In the genomic region with DNA sequence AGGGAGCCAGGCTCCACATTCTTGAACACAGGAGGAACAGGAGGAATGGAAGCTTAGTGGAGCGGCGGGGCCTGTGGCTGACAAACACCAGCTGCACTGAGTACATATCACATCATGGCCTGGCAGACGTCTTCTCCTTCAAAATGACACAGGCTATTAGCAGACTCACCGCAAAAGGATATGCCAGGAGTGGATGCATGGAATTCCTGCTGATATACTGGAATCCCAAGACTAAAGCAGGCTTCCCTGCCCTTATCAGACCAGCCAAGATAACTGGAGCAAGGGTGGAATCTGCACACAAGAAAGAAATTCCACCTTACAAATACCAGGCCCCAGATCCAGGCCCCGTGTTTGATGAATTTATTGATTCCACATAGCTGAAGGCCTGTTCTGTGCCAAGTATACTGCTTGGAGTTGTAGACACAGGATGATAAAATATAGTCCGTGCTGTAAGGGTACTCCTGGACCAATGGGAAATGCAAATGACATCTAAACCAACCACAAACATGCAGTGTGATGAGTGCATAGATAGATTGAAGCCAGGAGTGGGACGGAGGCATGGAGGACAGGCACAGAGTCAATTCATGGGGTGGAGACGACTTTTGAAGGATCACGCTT, we compare ENCODE assay signal across 15 cellular contexts.
DNase-seq lines count a peak whose midpoint lies in the region; ATAC-seq and TF ChIP-seq lines count a peak whose summit lies in the region.
"Had no signal": no experiment of that assay in that cellular context is flagged by ENCODE, and none has a peak within 500 bp of the region (broad histone marks: within the 10 kb centered on the region; RNA-seq: fewer than 3 reads in every experiment).

No MANE protein-coding gene starts in this region.

- peak overlapping the region in 4 of 5 donors; percentile 1 to 44 (median 26) for H3K27ac ChIP-seq in stomach
- H3K27ac ChIP-seq in neuronal stem cell (replicated peaks; ENCODE audit: low read length): no peak overlapping the region
- H3K27ac ChIP-seq: suprapubic skin had no signal

- no peaks in the 10 kb centered on the region for H3K9me3 Mint-ChIP-seq in chondrocyte (ENCODE audit: low read depth)
- no peaks in the 10 kb centered on the region for H3K9me3 Mint-ChIP-seq in effector memory CD8-positive, alpha-beta T cell

- 44 to 55% (median 50%) methylated on average over 9 of the region's 9 CpGs for WGBS in stomach, 5 donors
- no CpG with 5 or more reads among the region's 9 CpGs for WGBS in neuronal stem cell (ENCODE audit: extremely low coverage in 2 of 2, insufficient read length in 2 of 2, insufficient replicate concordance in 1 of 2), 2 donors

- H3K36me3 Mint-ChIP-seq in chondrocyte (ENCODE audit: low read depth): no peaks in the 10 kb centered on the region
- H3K36me3 Mint-ChIP-seq in effector memory CD8-positive, alpha-beta T cell (ENCODE audit: insufficient read depth): no peaks in the 10 kb centered on the region

- no peak overlapping the region for H3K18ac ChIP-seq in neuronal stem cell (ENCODE audit: low read length)

- H2AK5ac ChIP-seq in neuronal stem cell (ENCODE audit: low read depth, low read length): no peak overlapping the region

- H3K27me3 Mint-ChIP-seq in chondrocyte (ENCODE audit: low read depth): peaks cover 2% of the 10 kb centered on the region
- H3K27me3 Mint-ChIP-seq in effector memory CD8-positive, alpha-beta T cell: peaks cover 0 to 13% of the 10 kb centered on the region in 2 donors

- no peak overlapping the region for H2BK12ac ChIP-seq in neuronal stem cell (ENCODE audit: low read length)

- no peak overlapping the region for H2BK5ac ChIP-seq in neuronal stem cell (ENCODE audit: low read length)

- no peak overlapping the region for H3K9ac ChIP-seq in neuronal stem cell (ENCODE audit: low read depth, low read length, poor library complexity)

- H3K4me1 Mint-ChIP-seq in chondrocyte (ENCODE audit: low read depth): peaks cover 15% of the 10 kb centered on the region
- no peaks in the 10 kb centered on the region for H3K4me1 Mint-ChIP-seq in effector memory CD8-positive, alpha-beta T cell (ENCODE audit: low read depth in 2 of 2)

- DNase-seq in G401 (ENCODE audit: low spot score) (peak; percentile 10), chondrocyte (ENCODE audit: low spot score) (no peak), left kidney (ENCODE audit: low read depth, low spot score) (peak; percentile 62), stomach (no peak), neuronal stem cell (ENCODE audit: low spot score) (no peak), H4 (ENCODE audit: low spot score) (no peak)
- no peak for DNase-seq in effector memory CD8-positive, alpha-beta T cell
- DNase-seq: activated naive CD4-positive, alpha-beta T cell treated with anti-CD3 and anti-CD28 coated beads, Interleukin-2, amount 50 U/mL, for 16 hours; effector memory CD4-positive, alpha-beta T cell; NCI-H1105; NCI-H82; nucleus accumbens; stimulated activated CD4-positive, alpha-beta T cell treated with anti-CD3 and anti-CD28 coated beads, Interleukin-4, amount 100 ng/mL, for 24 hours had no signal

- no peak for TF ChIP-seq POLR2A in stomach (IDR thresholded peaks at IDR 0.05)

- no peak overlapping the region for H3K23ac ChIP-seq in neuronal stem cell (ENCODE audit: low read depth, low read length, poor library complexity)

- H3K14ac ChIP-seq in neuronal stem cell (ENCODE audit: low read length): no peak overlapping the region

- no peak overlapping the region for H2BK120ac ChIP-seq in neuronal stem cell (ENCODE audit: low read depth, low read length)

- ATAC-seq in GM21737 (IDR thresholded peaks at IDR 0.05; ENCODE audit: unreplicated experiment): no peak
- ATAC-seq in effector memory CD8-positive, alpha-beta T cell (replicated peaks): no peak

- no peak overlapping the region for H2BK15ac ChIP-seq in neuronal stem cell (ENCODE audit: low read length)

- no peak overlapping the region for H3K4ac ChIP-seq in neuronal stem cell (ENCODE audit: low read length)

- H3K36me3 ChIP-seq in stomach (no peaks in the 10 kb centered on the region), neuronal stem cell (replicated peaks in 1 of 2; ENCODE audit: control insufficient read depth in 2 of 2, insufficient read depth in 2 of 2, low read length in 2 of 2) (no peaks in the 10 kb centered on the region)
- H3K36me3 ChIP-seq: suprapubic skin had no signal

- no peaks in the 10 kb centered on the region for H3K79me1 ChIP-seq in neuronal stem cell (ENCODE audit: low read depth, low read length)

- H3K4me1 ChIP-seq in stomach: peaks cover 5 to 26% (median 17%) of the 10 kb centered on the region in 4 donors
- peaks cover 10% of the 10 kb centered on the region in 2 donors for H3K4me1 ChIP-seq in neuronal stem cell (ENCODE audit: control insufficient read depth in 2 of 2, insufficient read depth in 1 of 2, low read depth in 1 of 2, low read length in 2 of 2)
- H3K4me1 ChIP-seq: suprapubic skin had no signal

- no peaks in the 10 kb centered on the region for H3K9me3 ChIP-seq in stomach
- H3K9me3 ChIP-seq in neuronal stem cell (replicated peaks in 1 of 2; ENCODE audit: control insufficient read depth in 2 of 2, insufficient read depth in 1 of 2, low read depth in 1 of 2, low read length in 2 of 2): no peaks in the 10 kb centered on the region
- H3K9me3 ChIP-seq: suprapubic skin had no signal

- no peak overlapping the region for H3K4me2 ChIP-seq in neuronal stem cell (ENCODE audit: insufficient read depth, low read length, poor library complexity, severe bottlenecking)

- no peak overlapping the region for H4K8ac ChIP-seq in neuronal stem cell (ENCODE audit: low read depth, low read length)

- H3K4me3 ChIP-seq in stomach: no peak overlapping the region
- H3K4me3 ChIP-seq in neuronal stem cell (ENCODE audit: low read length in 2 of 2): no peak overlapping the region
- H3K4me3 ChIP-seq: suprapubic skin had no signal

- H4K91ac ChIP-seq in neuronal stem cell (ENCODE audit: low read depth, low read length, poor library complexity): no peak overlapping the region

- intact Hi-C loops in stomach (cut with DNase I; ENCODE audit: low total_unique reads): no loop called here

- in situ Hi-C loops in G401 (cut with HindIII; ENCODE audit: low sequenced_read_pairs): no loop called here

- H2AFZ ChIP-seq in neuronal stem cell (ENCODE audit: low read length): no peak overlapping the region

- TF ChIP-seq EP300 in stomach (IDR thresholded peaks at IDR 0.05): no peak

- no peak for TF ChIP-seq CTCF in chondrocyte (IDR thresholded peaks at IDR 0.05)
- no peak for TF ChIP-seq CTCF in stomach (IDR thresholded peaks at IDR 0.05)

- H3K27me3 ChIP-seq in stomach (no peaks in the 10 kb centered on the region), neuronal stem cell (ENCODE audit: control insufficient read depth in 3 of 3, insufficient read depth in 3 of 3, low read depth in 1 of 3, low read length in 3 of 3) (no peaks in the 10 kb centered on the region)
- H3K27me3 ChIP-seq: suprapubic skin had no signal

- H3K27ac Mint-ChIP-seq in chondrocyte (ENCODE audit: unreplicated experiment): peak overlapping the region; percentile 72
- H3K27ac Mint-ChIP-seq in effector memory CD8-positive, alpha-beta T cell: no peak overlapping the region

- H3K4me3 Mint-ChIP-seq in chondrocyte (ENCODE audit: unreplicated experiment): no peak overlapping the region
- no peak overlapping the region for H3K4me3 Mint-ChIP-seq in effector memory CD8-positive, alpha-beta T cell

Comparison
In these comparisons a context has a peak if more than half of its experiments do, and no peak if none do; other contexts are left out.
1. DNase-seq: peak in G401 (single experiment) and left kidney (single experiment); none in chondrocyte (single experiment), stomach (single experiment), neuronal stem cell (single experiment), H4 (single experiment) and effector memory CD8-positive, alpha-beta T cell (0 of 3).